8 cellular contexts compared by ENCODE assay signal in the genomic region with DNA sequence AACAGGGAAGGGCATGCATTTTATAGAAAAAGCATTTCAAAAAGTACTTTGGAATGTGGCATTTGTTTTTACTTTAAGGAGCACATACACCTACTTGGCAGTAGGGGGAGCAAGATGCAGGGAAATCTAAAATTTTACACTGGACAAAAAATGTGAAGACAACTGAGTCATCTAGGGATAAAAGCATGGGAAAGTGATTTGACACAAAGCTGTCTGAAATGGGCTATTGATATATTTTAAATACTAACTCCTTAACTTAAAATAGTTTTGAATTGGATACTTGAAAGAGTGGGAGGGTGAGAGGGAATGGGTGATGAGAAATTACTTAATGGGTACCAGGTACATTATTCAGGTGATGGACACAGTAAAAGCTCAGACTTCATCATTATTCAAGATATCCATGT. TPM values are rescaled to one million over a fixed set of nuclear protein-coding genes. Genes with fewer than 3 reads are reported as not detected.
DNase-seq lines count a peak whose midpoint lies in the region; ATAC-seq and TF ChIP-seq lines count a peak whose summit lies in the region.

No MANE protein-coding gene starts in this region.

- intact Hi-C loops in mucosa of descending colon (cut with DNase I, micrococcal nuclease): loop anchor here in 1 of 2 donors (10.0 kb wide), 1 partner anchor 605 kb away; no protein-coding TSS in a partner anchor

- H3K4me1 ChIP-seq in mucosa of descending colon (ENCODE audit: low read depth): no peaks in the 10 kb centered on the region

- no peaks in the 10 kb centered on the region for H3K36me3 ChIP-seq in mucosa of descending colon (ENCODE audit: low read depth)

- DNase-seq in NCI-H1417 (lab: John Stamatoyannopoulos, UW): peak in 2 of 3 experiments; percentile 26 to 34
- DNase-seq in NCI-H1417 treated with DMSO at 0.1 percent for 48 hours (lab: John Stamatoyannopoulos, UW): no peak
- peak; percentile 21 for DNase-seq in MV-4-11 (lab: John Stamatoyannopoulos, UW)
- DNase-seq in cardiac fibroblast (ENCODE audit: low read depth in 2 of 2): peak; percentile 59 to 64
- no peak for DNase-seq in mucosa of descending colon
- DNase-seq in stimulated activated CD8-positive, alpha-beta memory T cell treated with anti-CD3 and anti-CD28 coated beads, Interleukin-4, amount 100 ng/mL, for 48 hours: no peak
- DNase-seq in omental fat pad (ENCODE audit: low spot score): no peak

- peak; percentile 25 for ATAC-seq in mucosa of descending colon
- no peak for ATAC-seq in GM21825 (IDR thresholded peaks at IDR 0.05; ENCODE audit: unreplicated experiment)
- ATAC-seq in omental fat pad (ENCODE audit: low FRiP score): no peak

- H3K9me3 ChIP-seq in mucosa of descending colon: no peaks in the 10 kb centered on the region

- peak; percentile 76 for TF ChIP-seq CTCF in cardiac fibroblast (IDR thresholded peaks at IDR 0.05; ENCODE audit: low read depth, low read length)
- peak; percentile 53 for TF ChIP-seq CTCF in mucosa of descending colon (IDR thresholded peaks at IDR 0.05)
- peak in 1 of 3 donors; percentile 34 for TF ChIP-seq CTCF in omental fat pad (IDR thresholded peaks at IDR 0.05)

- H3K4me3 ChIP-seq in cardiac fibroblast (replicated peaks in 1 of 2; ENCODE audit: low read depth in 2 of 2, low read length in 2 of 2) (no peak overlapping the region), mucosa of descending colon (no peak overlapping the region)

RNA-seq across cellular contexts. Expression of a gene that starts 15.8 kb away (rescaled TPM):
- 1 to 10 TPM in 1 of 3 donors, under 1 TPM in 2; 0.06 to 2.1 (median 0.14) TPM for total RNA-seq in mucosa of descending colon
- total RNA-seq in omental fat pad: under 1 TPM in 2 of 4 donors, not detected in 2; 0.12 to 0.19 TPM

Comparison
In these comparisons a context has a peak if more than half of its experiments do, and no peak if none do; other contexts are left out.
1. DNase-seq: peak in NCI-H1417 (2 of 3), MV-4-11 (single experiment) and cardiac fibroblast (2 of 2); none in NCI-H1417 treated with DMSO at 0.1 percent for 48 hours (single experiment), mucosa of descending colon (0 of 3), stimulated activated CD8-positive, alpha-beta memory T cell treated with anti-CD3 and anti-CD28 coated beads, Interleukin-4, amount 100 ng/mL, for 48 hours (single experiment) and omental fat pad (single experiment).